Comparison of ENCODE assay signal across 27 cellular contexts in genomic region chr22:23202812-23203451, GRCh38. TPM values are rescaled to one million over a fixed set of nuclear protein-coding genes. Genes with fewer than 3 reads are reported as not detected.
DNase-seq lines count a peak whose midpoint lies in the region; ATAC-seq, FAIRE-seq and TF ChIP-seq lines count a peak whose summit lies in the region.
"Had no signal": no experiment of that assay in that cellular context is flagged by ENCODE, and none has a peak within 500 bp of the region (broad histone marks: within the 10 kb centered on the region; RNA-seq: fewer than 3 reads in every experiment).

No MANE protein-coding gene starts in this region.

- intact Hi-C loops in HepG2 (cut with micrococcal nuclease; ENCODE audit: unreplicated experiment), result no loop called here
- intact Hi-C loops in right lobe of liver (cut with DNase I), result no loop called here

- DNase-seq in HepG2 (ENCODE audit: low spot score), result no peak
- DNase-seq in right lobe of liver, result no peak
- peak; percentile 26 for DNase-seq in osteoblast (ENCODE audit: insufficient read length, low spot score, missing footprints)
- DNase-seq in GM19240 (ENCODE audit: insufficient read length, low spot score), result no peak
- no peak for DNase-seq in NCI-H1092 (lab: John Stamatoyannopoulos, UW)
- no peak for DNase-seq in NCI-H1105 (lab: John Stamatoyannopoulos, UW)
- no peak for DNase-seq in stimulated activated CD4-positive, alpha-beta T cell treated with anti-CD3 and anti-CD28 coated beads, Interleukin-4, amount 100 ng/mL, for 24 hours
- DNase-seq: activated CD4-positive, alpha-beta T cell treated with anti-CD3 and anti-CD28 coated beads for 1 hour; activated CD8-positive, alpha-beta T cell treated with anti-CD3 and anti-CD28 coated beads, Interleukin-2, amount 10 ng/mL, durations not matched to agents 7 days and 5 days; activated naive CD4-positive, alpha-beta T cell treated with anti-CD3 and anti-CD28 coated beads, Interleukin-2, amount 10 ng/mL, durations not matched to agents 7 days and 5 days; activated T-cell treated with anti-CD3 and anti-CD28 coated beads, Interleukin-2, amount 50 U/mL, for 1 hour; foreskin melanocyte; NCI-H1694 treated with DMSO at 0.1 percent for 48 hours; NCI-H2227 treated with DMSO at 0.1 percent for 48 hours; NCI-H774; OCI-M1; psoas muscle; stimulated activated CD4-positive, alpha-beta T cell treated with anti-CD3 and anti-CD28 coated beads, Interleukin-1b, Interleukin-23, amount 100 ng/mL, for 48 hours; trophoblast cell had no signal

- CTCF ChIA-PET in HepG2 (lab: Yijun Ruan, JAX; ENCODE audit: low intra/inter-chr PET ratio, low total read pairs), result no interaction called here

- no peak for TF ChIP-seq EP300 in HepG2 (IDR thresholded peaks at IDR 0.05; ENCODE audit: low read depth in 2 of 2, low read length in 2 of 2)
- no peak for TF ChIP-seq EP300 in HepG2 (CRISPR knock-in tag; IDR thresholded peaks at IDR 0.05; ENCODE audit: borderline replicate concordance)

- H3K27ac Mint-ChIP-seq in brain, result peak overlapping the region in 4 of 5 experiments; percentile 45 to 90 (median 82)
- H3K27ac Mint-ChIP-seq: activated naive CD4-positive, alpha-beta T cell treated with anti-CD3 and anti-CD28 coated beads, Interleukin-2, amount 10 ng/mL, durations not matched to agents 7 days and 5 days; IgD-negative memory B cell; stimulated activated memory B cell treated with anti-CD40 and anti-IgM and Interleukin-4, amounts not matched to agents 10 μg/mL and 1 μg/mL and 100 μg/mL, for 72 hours had no signal

- ATAC-seq in HepG2, result no peak
- no peak for ATAC-seq in right lobe of liver
- ATAC-seq: activated CD8-positive, alpha-beta T cell treated with anti-CD3 and anti-CD28 coated beads, Interleukin-2, amount 10 ng/mL, durations not matched to agents 7 days and 5 days; Right ventricle myocardium inferior; stimulated activated memory B cell treated with anti-CD40 and anti-IgM and Interleukin-4, amounts not matched to agents 10 μg/mL and 1 μg/mL and 100 μg/mL, for 72 hours had no signal

- in situ Hi-C loops in HepG2 (cut with HindIII; ENCODE audit: extremely low pct_ligation_motif_present, low pct_unique_long_range_greater_than_20kb), result no loop called here

- POLR2A ChIA-PET in HepG2 (lab: Yijun Ruan, JAX), result no interaction called here

- TF ChIP-seq CTCF in HepG2 (CRISPR knock-in tag; IDR thresholded peaks at IDR 0.05) (no peak), right lobe of liver (IDR thresholded peaks at IDR 0.05) (no peak), brain (conservative IDR thresholded peaks at IDR 0.05) (no peak), osteoblast (IDR thresholded peaks at IDR 0.05; ENCODE audit: extremely low read depth, low read depth, low read length) (no peak)

- BruUV-seq in HepG2 (replicated peaks; lab: Mats Ljungman, UMichigan), result no TSS peak

- H3K27me3 Mint-ChIP-seq in brain, result no peaks in the 10 kb centered on the region
- H3K27me3 Mint-ChIP-seq: activated naive CD4-positive, alpha-beta T cell treated with anti-CD3 and anti-CD28 coated beads, Interleukin-2, amount 10 ng/mL, durations not matched to agents 7 days and 5 days; IgD-negative memory B cell; stimulated activated memory B cell treated with anti-CD40 and anti-IgM and Interleukin-4, amounts not matched to agents 10 μg/mL and 1 μg/mL and 100 μg/mL, for 72 hours had no signal

- H3K4me3 ChIP-seq in HepG2 (replicated peaks in 1 of 3; ENCODE audit: insufficient read depth in 1 of 3, low read depth in 2 of 3, low read length in 3 of 3) (no peak overlapping the region), right lobe of liver (no peak overlapping the region), osteoblast (ENCODE audit: insufficient read depth, low read length) (no peak overlapping the region)
- H3K4me3 ChIP-seq: psoas muscle had no signal

- H4K20me1 ChIP-seq in HepG2 (ENCODE audit: insufficient read depth, low read length), result peaks cover 8% of the 10 kb centered on the region; the same call in 1 of the 2 replicates
- H4K20me1 ChIP-seq in osteoblast (ENCODE audit: insufficient read depth, low read length), result peaks cover 49% of the 10 kb centered on the region

- no peak for FAIRE-seq in HepG2 (lab: Jason Lieb, UNC)
- FAIRE-seq: D721Med, H54, TTC549 had no signal

- H3K79me2 ChIP-seq in HepG2 (ENCODE audit: insufficient read depth, low read length) (peaks cover 72% of the 10 kb centered on the region), osteoblast (ENCODE audit: insufficient read depth, low read length) (peaks cover 54% of the 10 kb centered on the region)

- H3K36me3 ChIP-seq in HepG2 (replicated peaks in 1 of 2; ENCODE audit: control insufficient read depth in 1 of 2, insufficient read depth in 2 of 2, low read length in 2 of 2) (peaks cover 12 to 57% of the 10 kb centered on the region in 2 experiments), right lobe of liver (no peaks in the 10 kb centered on the region), osteoblast (ENCODE audit: insufficient read depth, low read length) (no peaks in the 10 kb centered on the region)

- H3K9me3 ChIP-seq in HepG2 (ENCODE audit: low read length) (no peaks in the 10 kb centered on the region), right lobe of liver (no peaks in the 10 kb centered on the region), osteoblast (ENCODE audit: low read depth, low read length) (no peaks in the 10 kb centered on the region)
- H3K9me3 ChIP-seq: psoas muscle had no signal

- TF ChIP-seq RAD21 in HepG2 (CRISPR knock-in tag; IDR thresholded peaks at IDR 0.05), result no peak

- H3K9me3 Mint-ChIP-seq in brain, result peaks cover 0 to under 1% (median 0%) of the 10 kb centered on the region in 5 experiments
- H3K9me3 Mint-ChIP-seq: activated naive CD4-positive, alpha-beta T cell treated with anti-CD3 and anti-CD28 coated beads, Interleukin-2, amount 10 ng/mL, durations not matched to agents 7 days and 5 days had no signal

- H3K27me3 ChIP-seq in HepG2 (ENCODE audit: control insufficient read depth in 1 of 2, insufficient read depth in 2 of 2, low read length in 2 of 2), result no peaks in the 10 kb centered on the region
- no peaks in the 10 kb centered on the region for H3K27me3 ChIP-seq in right lobe of liver
- no peaks in the 10 kb centered on the region for H3K27me3 ChIP-seq in osteoblast (ENCODE audit: insufficient read depth, low read length)

- H3K36me3 Mint-ChIP-seq in brain, result peaks cover 60% of the 10 kb centered on the region

- WGBS in HepG2 (ENCODE audit: low lambda C conversion rate), result 81% methylated on average over 4 of the region's 4 CpGs
- 89% methylated on average over 2 of the region's 4 CpGs for WGBS in right lobe of liver (ENCODE audit: insufficient coverage, low coverage, low lambda C conversion rate, missing lambda C conversion rate)

- no peak for TF ChIP-seq POLR2A in HepG2 (IDR thresholded peaks at IDR 0.05; ENCODE audit: insufficient read depth in 1 of 2, low read depth in 2 of 2, low read length in 2 of 2)
- TF ChIP-seq POLR2A in right lobe of liver (IDR thresholded peaks at IDR 0.05), result no peak

- H3K4me3 Mint-ChIP-seq in brain, result peak overlapping the region in 1 of 5 experiments; percentile 36
- H3K4me3 Mint-ChIP-seq: activated CD8-positive, alpha-beta T cell treated with anti-CD3 and anti-CD28 coated beads, Interleukin-2, amount 10 ng/mL, durations not matched to agents 7 days and 5 days; activated naive CD4-positive, alpha-beta T cell treated with anti-CD3 and anti-CD28 coated beads, Interleukin-2, amount 10 ng/mL, durations not matched to agents 7 days and 5 days; stimulated activated memory B cell treated with anti-CD40 and anti-IgM and Interleukin-4, amounts not matched to agents 10 μg/mL and 1 μg/mL and 100 μg/mL, for 72 hours had no signal

- H2AFZ ChIP-seq in HepG2 (ENCODE audit: low read length) (no peak overlapping the region), osteoblast (ENCODE audit: low read length) (no peak overlapping the region)

- no peak overlapping the region for H3K4me2 ChIP-seq in HepG2 (ENCODE audit: low read depth, low read length)
- H3K4me2 ChIP-seq in osteoblast (ENCODE audit: insufficient read depth, low read length), result no peak overlapping the region

- peaks cover 83% of the 10 kb centered on the region for H3K4me1 Mint-ChIP-seq in brain

- no peak overlapping the region for H3K9ac ChIP-seq in HepG2 (ENCODE audit: insufficient read depth, low read depth, low read length)

- no peak overlapping the region for H3K27ac ChIP-seq in HepG2 (ENCODE audit: extremely low read length, insufficient read depth, low read length)
- no peak overlapping the region for H3K27ac ChIP-seq in right lobe of liver
- no peak overlapping the region for H3K27ac ChIP-seq in osteoblast (ENCODE audit: low read depth, low read length)
- H3K27ac ChIP-seq: HL-60, psoas muscle had no signal

- peaks cover 17% of the 10 kb centered on the region for H3K4me1 ChIP-seq in HepG2 (ENCODE audit: insufficient read depth, low read length)
- peaks cover 0 to 27% (median 16%) of the 10 kb centered on the region in 4 donors for H3K4me1 ChIP-seq in right lobe of liver
- H3K4me1 ChIP-seq in osteoblast (ENCODE audit: insufficient read depth, low read length), result no peaks in the 10 kb centered on the region

RNA-seq across cellular contexts. Expression of gene BCR, which starts 22.6 kb away (rescaled TPM):
- total RNA-seq in HepG2 (2016; rRNA removed; fragmentation: Illumina TruSeq; extraction: Trizol) (33.6 and 35.4 TPM in 2 replicates), right lobe of liver (10 to 100 TPM; 22.7 to 28.8 (median 24.3) TPM), osteoblast (28.6 and 29.8 TPM in 2 replicates)
- total RNA-seq in HepG2 (2016; cell fraction: cytosol; rRNA removed; fragmentation: Illumina TruSeq; extraction: Trizol; ENCODE audit: low read depth), result 10.9 and 12.3 TPM in 2 replicates
- 29.4 and 37.4 TPM in 2 replicates for total RNA-seq in HepG2 (2016; cell fraction: insoluble cytoplasmic fraction; rRNA removed; fragmentation: Illumina TruSeq; extraction: Trizol)
- total RNA-seq in HepG2 (2016; cell fraction: membrane; rRNA removed; fragmentation: Illumina TruSeq; extraction: Trizol), result 17.4 and 22.3 TPM in 2 replicates
- total RNA-seq in HepG2 (2016; cell fraction: nucleus; rRNA removed; fragmentation: Illumina TruSeq; extraction: Trizol), result 26.4 and 32.2 TPM in 2 replicates
- polyA plus RNA-seq in HepG2 (2011; rRNA removed) (19.9 and 21.9 TPM in 2 replicates), brain (ENCODE audit: insufficient read depth, low read depth, low replicate concordance) (52.6 TPM)
- polyA plus RNA-seq in HepG2 (2011; cell fraction: cytosol; rRNA removed), result 28.9 and 33.8 TPM in 2 replicates
- polyA plus RNA-seq in HepG2 (2011; cell fraction: nucleus; rRNA removed), result 66.0 and 71.9 TPM in 2 replicates
- 21.2 and 25.3 TPM in 2 replicates for polyA plus RNA-seq in HepG2 (2012)
- polyA plus RNA-seq in HepG2 (2016; cell fraction: cytosol; fragmentation: Illumina TruSeq; extraction: Trizol; ENCODE audit: low read depth), result 2.3 and 4.6 TPM in 2 replicates
- 26.5 and 34.8 TPM in 2 replicates for polyA plus RNA-seq in HepG2 (2016; cell fraction: insoluble cytoplasmic fraction; fragmentation: Illumina TruSeq; extraction: Trizol; ENCODE audit: low read depth)
- polyA plus RNA-seq in HepG2 (2016; cell fraction: membrane; fragmentation: Illumina TruSeq; extraction: Trizol; ENCODE audit: low read depth), result 11.6 and 12.9 TPM in 2 replicates
- 45.4 and 51.6 TPM in 2 replicates for polyA plus RNA-seq in HepG2 (2016; cell fraction: nucleus; fragmentation: Illumina TruSeq; extraction: Trizol; ENCODE audit: insufficient read depth, low read depth)
- polyA minus RNA-seq in HepG2 (2011; rRNA and poly(A)+ RNA removed; ENCODE audit: low replicate concordance), result 67.7 and 82.7 TPM in 2 replicates
- 43.0 and 57.5 TPM in 2 replicates for polyA minus RNA-seq in HepG2 (2011; cell fraction: cytosol; rRNA and poly(A)+ RNA removed)
- polyA minus RNA-seq in HepG2 (2011; cell fraction: nucleus; rRNA and poly(A)+ RNA removed), result 24.6 and 32.1 TPM in 2 replicates

RNA-seq across cellular contexts. Expression of gene RAB36, which starts 57.7 kb away (rescaled TPM):
- total RNA-seq in HepG2 (2016; rRNA removed; fragmentation: Illumina TruSeq; extraction: Trizol), result 0.20 and 0.24 TPM in 2 replicates
- total RNA-seq in HepG2 (2016; cell fraction: cytosol; rRNA removed; fragmentation: Illumina TruSeq; extraction: Trizol; ENCODE audit: low read depth), result 0.10 TPM in 1 of 2 replicates, not detected in the other
- total RNA-seq in HepG2 (2016; cell fraction: insoluble cytoplasmic fraction; rRNA removed; fragmentation: Illumina TruSeq; extraction: Trizol), result 0.24 and 0.37 TPM in 2 replicates
- total RNA-seq in HepG2 (2016; cell fraction: membrane; rRNA removed; fragmentation: Illumina TruSeq; extraction: Trizol), result 0.12 and 0.17 TPM in 2 replicates
- 0.19 TPM in 2 replicates for total RNA-seq in HepG2 (2016; cell fraction: nucleus; rRNA removed; fragmentation: Illumina TruSeq; extraction: Trizol)
- 0.86 and 1.0 TPM in 2 replicates for polyA plus RNA-seq in HepG2 (2011; rRNA removed)
- polyA plus RNA-seq in HepG2 (2011; cell fraction: cytosol; rRNA removed), result 0.74 and 0.89 TPM in 2 replicates
- polyA plus RNA-seq in HepG2 (2011; cell fraction: nucleus; rRNA removed), result 0.59 and 0.71 TPM in 2 replicates
- polyA plus RNA-seq in HepG2 (2012), result 0.49 and 0.95 TPM in 2 replicates
- 0.03 and 0.05 TPM in 2 replicates for polyA plus RNA-seq in HepG2 (2016; cell fraction: cytosol; fragmentation: Illumina TruSeq; extraction: Trizol; ENCODE audit: low read depth)
- 0.22 and 0.23 TPM in 2 replicates for polyA plus RNA-seq in HepG2 (2016; cell fraction: insoluble cytoplasmic fraction; fragmentation: Illumina TruSeq; extraction: Trizol; ENCODE audit: low read depth)
- 0.14 and 0.15 TPM in 2 replicates for polyA plus RNA-seq in HepG2 (2016; cell fraction: membrane; fragmentation: Illumina TruSeq; extraction: Trizol; ENCODE audit: low read depth)
- 0.19 and 0.33 TPM in 2 replicates for polyA plus RNA-seq in HepG2 (2016; cell fraction: nucleus; fragmentation: Illumina TruSeq; extraction: Trizol; ENCODE audit: insufficient read depth, low read depth)
- 0.02 and 2.6 TPM in 2 replicates for polyA minus RNA-seq in HepG2 (2011; rRNA and poly(A)+ RNA removed; ENCODE audit: low replicate concordance)
- polyA minus RNA-seq in HepG2 (2011; cell fraction: cytosol; rRNA and poly(A)+ RNA removed), result 0.44 and 0.49 TPM in 2 replicates
- 0.37 and 0.64 TPM in 2 replicates for polyA minus RNA-seq in HepG2 (2011; cell fraction: nucleus; rRNA and poly(A)+ RNA removed)
- under 1 TPM; 0.07 to 0.65 (median 0.19) TPM for total RNA-seq in right lobe of liver
- 13.4 TPM for polyA plus RNA-seq in brain (ENCODE audit: insufficient read depth, low read depth, low replicate concordance)
- 7.6 and 8.5 TPM in 2 replicates for total RNA-seq in osteoblast
